In genomic region chr7:112982441-112983063, GRCh38 we compare ENCODE assay signal across 11 cellular contexts.
DNase-seq lines count a peak whose midpoint lies in the region; ATAC-seq and TF ChIP-seq lines count a peak whose summit lies in the region.
"Had no signal": no experiment of that assay in that cellular context is flagged by ENCODE, and none has a peak within 500 bp of the region (broad histone marks: within the 10 kb centered on the region; RNA-seq: fewer than 3 reads in every experiment).

No MANE protein-coding gene starts in this region.

- H3K4me1 Mint-ChIP-seq in endodermal cell: no peaks in the 10 kb centered on the region

- intact Hi-C loops in posterior vena cava (cut with DNase I) (no loop called here), gastrocnemius medialis (cut with DNase I; ENCODE audit: low total_unique reads) (no loop called here)

- TF ChIP-seq CTCF in GM20000 (IDR thresholded peaks at IDR 0.05; ENCODE audit: extremely low read depth, missing control alignments) (no peak), endodermal cell (conservative IDR thresholded peaks at IDR 0.05) (no peak), gastrocnemius medialis (IDR thresholded peaks at IDR 0.05 in 4 of 5, conservative IDR thresholded peaks at IDR 0.05 in 1 of 5) (no peak)

- no peak overlapping the region for H3K27ac Mint-ChIP-seq in endodermal cell

- H3K4me1 ChIP-seq in endodermal cell (ENCODE audit: control insufficient read depth, insufficient read depth, low read length) (no peaks in the 10 kb centered on the region), gastrocnemius medialis (no peaks in the 10 kb centered on the region)
- H3K4me1 ChIP-seq: body of pancreas had no signal

- TF ChIP-seq POLR2A in GM18505 (IDR thresholded peaks at IDR 0.05; ENCODE audit: borderline replicate concordance, extremely low read depth, insufficient read depth, insufficient read length) (no peak), gastrocnemius medialis (IDR thresholded peaks at IDR 0.05) (no peak)

- peak; percentile 20 for DNase-seq in GM20000 (ENCODE audit: low spot score)
- DNase-seq in endodermal cell: no peak
- no peak for DNase-seq in posterior vena cava (ENCODE audit: low spot score)
- no peak for DNase-seq in gastrocnemius medialis
- no peak for DNase-seq in amniotic stem cell (lab: John Stamatoyannopoulos, UW)
- DNase-seq: body of pancreas, NCI-H1694 treated with DMSO at 0.1 percent for 48 hours, PC-9 had no signal

- H3K36me3 Mint-ChIP-seq in endodermal cell (ENCODE audit: low read depth): no peaks in the 10 kb centered on the region

- no peaks in the 10 kb centered on the region for H3K9me3 ChIP-seq in endodermal cell (ENCODE audit: control insufficient read depth, low read length)
- no peaks in the 10 kb centered on the region for H3K9me3 ChIP-seq in gastrocnemius medialis
- H3K9me3 ChIP-seq: body of pancreas had no signal

- in situ Hi-C loops in gastrocnemius medialis (cut with MboI; ENCODE audit: low sequenced_read_pairs in 4 of 4): no loop called here

- no peak overlapping the region for H3K27ac ChIP-seq in endodermal cell (ENCODE audit: low read depth, low read length)
- H3K27ac ChIP-seq in gastrocnemius medialis: no peak overlapping the region
- H3K27ac ChIP-seq: body of pancreas, PC-9 had no signal

- no peaks in the 10 kb centered on the region for H3K27me3 ChIP-seq in endodermal cell (ENCODE audit: control insufficient read depth, insufficient read depth, low read length, poor library complexity, severe bottlenecking)
- H3K27me3 ChIP-seq in gastrocnemius medialis: no peaks in the 10 kb centered on the region
- H3K27me3 ChIP-seq: body of pancreas had no signal

- H3K9me3 Mint-ChIP-seq in endodermal cell: no peaks in the 10 kb centered on the region

- no peak overlapping the region for H3K4me3 ChIP-seq in endodermal cell (ENCODE audit: low read length)
- no peak overlapping the region for H3K4me3 ChIP-seq in gastrocnemius medialis
- H3K4me3 ChIP-seq: body of pancreas, PC-9 had no signal

- no peak overlapping the region for H3K4me3 Mint-ChIP-seq in endodermal cell

- H3K27me3 Mint-ChIP-seq in endodermal cell (ENCODE audit: insufficient read depth): no peaks in the 10 kb centered on the region

- H3K36me3 ChIP-seq in endodermal cell (ENCODE audit: control insufficient read depth, insufficient read depth, low read length): no peaks in the 10 kb centered on the region
- no peaks in the 10 kb centered on the region for H3K36me3 ChIP-seq in gastrocnemius medialis

- H3K9ac ChIP-seq in endodermal cell (ENCODE audit: extremely low read depth, low read length, poor library complexity, severe bottlenecking): no peak overlapping the region

- no CpG with 5 or more reads among the region's 1 CpG for WGBS in endodermal cell (ENCODE audit: insufficient coverage in 1 of 2, insufficient read length in 1 of 2), 2 experiments

- ATAC-seq in GM18505 (IDR thresholded peaks at IDR 0.05; ENCODE audit: unreplicated experiment) (peak; percentile 77), HG02938 (IDR thresholded peaks at IDR 0.05; ENCODE audit: unreplicated experiment) (peak; percentile 73), HG03571 (IDR thresholded peaks at IDR 0.05; ENCODE audit: unreplicated experiment) (peak; percentile 85), gastrocnemius medialis (no peak)
- ATAC-seq: body of pancreas had no signal

Comparison
In these comparisons a context has a peak if more than half of its experiments do, and no peak if none do; other contexts are left out.
1. ATAC-seq: peak in GM18505 (single experiment), HG02938 (single experiment) and HG03571 (single experiment); none in gastrocnemius medialis (0 of 2).